Comparison of ENCODE assay signal across 1 cellular context in genomic region chr17:19538095-19539039, GRCh38.
A peak's percentile ranks its signal among the peaks of the same experiment; 100 is the strongest.
TF ChIP-seq lines count a peak whose summit lies in the region.

No MANE protein-coding gene starts in this region.

TF ChIP-seq in H1, 55 proteins besides CTCF, POLR2A, EP300 and RAD21:
- TF ChIP-seq RNF2 (IDR thresholded peaks at IDR 0.05; ENCODE audit: borderline replicate concordance, low read depth, low read length, missing control alignments, poor library complexity, severe bottlenecking) (no peak), CEBPB (IDR thresholded peaks at IDR 0.05; ENCODE audit: low read depth, low read length) (peak; percentile 96), TEAD4 (IDR thresholded peaks at IDR 0.05; ENCODE audit: low read depth, low read length) (0 out of 2 replicates have a peak, but pooled peaks have one; percentile 7), CREB1 (IDR thresholded peaks at IDR 0.05) (no peak)
TF ChIP-seq in H1: peak in this region for 2.
